1 cellular context compared by ENCODE assay signal in the genomic region with DNA sequence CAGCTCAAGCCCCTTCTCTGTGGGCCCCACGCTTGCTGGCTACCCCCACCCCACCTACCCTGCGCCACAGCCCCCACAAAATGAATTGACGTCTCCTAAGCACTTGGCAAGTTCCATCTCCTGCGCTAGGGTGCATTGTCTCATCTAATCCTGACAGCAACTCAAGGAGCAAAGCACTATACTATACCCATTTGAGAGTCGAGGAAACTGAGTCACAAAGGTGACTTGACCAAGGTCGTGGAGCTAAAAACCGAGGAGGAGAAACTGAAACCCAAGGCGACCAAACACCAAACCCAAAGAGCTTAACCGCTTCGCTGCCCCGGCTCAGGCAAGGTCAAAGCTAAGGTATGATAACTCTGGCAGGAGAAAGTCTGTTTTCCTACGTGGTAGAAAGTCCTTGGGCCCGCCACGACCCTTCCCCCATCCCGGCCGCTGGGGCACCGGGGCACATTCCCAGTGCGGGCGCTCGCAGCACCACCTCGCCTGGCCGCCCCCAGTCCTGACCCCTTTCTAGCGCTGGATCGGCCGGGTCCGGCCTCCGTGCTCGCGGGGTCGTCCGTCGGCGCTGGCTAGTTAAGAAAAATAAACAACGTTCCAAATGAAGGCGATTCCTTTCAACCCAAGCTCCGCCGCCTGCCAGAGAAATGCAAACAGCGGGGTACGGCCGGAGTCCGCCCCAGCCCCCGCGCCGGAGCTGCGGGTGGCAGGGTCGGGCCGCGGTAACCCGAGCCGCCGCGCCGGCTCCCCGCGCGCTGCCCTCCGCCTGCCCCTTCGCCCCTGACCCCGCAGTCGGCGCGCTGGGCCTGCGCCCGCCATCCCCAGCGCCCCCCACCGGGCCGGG.
A peak's percentile ranks its signal among the peaks of the same experiment; 100 is the strongest.
TF ChIP-seq lines count a peak whose summit lies in the region.

No MANE protein-coding gene starts in this region.

TF ChIP-seq in HEK293, 187 proteins besides CTCF, POLR2A, EP300 and RAD21 (continued from another document):
- TF ChIP-seq REST (tag by site-specific recombination; IDR thresholded peaks at IDR 0.05) (no peak), ZNF76 (tag by site-specific recombination; IDR thresholded peaks at IDR 0.05; ENCODE audit: borderline replicate concordance, low read depth) (no peak), PRDM1 (tag by site-specific recombination; IDR thresholded peaks at IDR 0.05) (peak; percentile 45; the same call in 1 of the 2 replicates), REPIN1 (tag by site-specific recombination; IDR thresholded peaks at IDR 0.05; ENCODE audit: low read depth) (no peak), HOXC10 (CRISPR knock-in tag; IDR thresholded peaks at IDR 0.05) (no peak)
